In the genomic region with DNA sequence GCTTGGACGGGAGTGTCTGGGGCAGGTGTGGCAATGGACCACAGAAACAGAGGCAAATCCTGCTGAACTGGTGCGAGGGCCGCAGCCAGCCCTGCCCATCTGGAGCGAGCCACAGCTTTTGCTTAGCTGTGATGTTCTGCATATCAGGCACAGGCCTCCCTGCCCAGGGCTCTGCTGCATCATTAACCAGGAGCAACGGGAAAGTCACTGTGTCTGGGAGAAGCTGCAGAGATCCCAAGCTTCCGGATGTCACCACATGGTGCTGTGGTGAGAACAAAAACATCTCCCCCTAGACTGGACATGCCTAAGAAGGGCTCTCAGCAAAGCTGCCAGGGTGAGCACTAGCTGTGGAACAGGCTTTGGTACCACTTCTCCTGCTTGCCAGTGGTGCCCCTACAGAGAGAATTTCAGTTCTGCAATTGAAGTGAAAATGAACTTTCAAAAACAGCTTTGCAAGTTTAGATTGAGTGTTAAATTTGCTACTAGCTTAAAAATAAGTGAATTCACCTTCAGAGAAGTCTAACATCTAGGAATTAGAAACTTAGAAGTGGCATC, we compare ENCODE assay signal across 28 cellular contexts.
"Had no signal": no experiment of that assay in that cellular context is flagged by ENCODE, and none has a peak within 500 bp of the region (broad histone marks: within the 10 kb centered on the region; RNA-seq: fewer than 3 reads in every experiment).

No MANE protein-coding gene starts in this region.

- H3K4me3 ChIP-seq: adrenal gland, body of pancreas, esophagus squamous epithelium, heart right ventricle, left lung, lower lobe of right lung, right lobe of liver, stomach, tibial artery, upper lobe of right lung had no signal

- H3K27ac Mint-ChIP-seq: activated naive CD4-positive, alpha-beta T cell treated with anti-CD3 and anti-CD28 coated beads for 36 hours; activated naive CD8-positive, alpha-beta T cell treated with anti-CD3 and anti-CD28 coated beads for 36 hours; natural killer cell; progenitor cell of endocrine pancreas had no signal

- H3K9me3 Mint-ChIP-seq: activated naive CD4-positive, alpha-beta T cell treated with anti-CD3 and anti-CD28 coated beads for 36 hours; activated naive CD8-positive, alpha-beta T cell treated with anti-CD3 and anti-CD28 coated beads for 36 hours had no signal

- H3K27ac ChIP-seq: adrenal gland, body of pancreas, esophagus squamous epithelium, heart right ventricle, left lung, lower lobe of right lung, right lobe of liver, stomach, tibial artery, upper lobe of right lung, WERI-Rb-1 had no signal

- H3K27me3 ChIP-seq: adrenal gland, body of pancreas, right lobe of liver, upper lobe of right lung had no signal

- H3K4me3 Mint-ChIP-seq: activated naive CD4-positive, alpha-beta T cell treated with anti-CD3 and anti-CD28 coated beads for 36 hours; activated naive CD8-positive, alpha-beta T cell treated with anti-CD3 and anti-CD28 coated beads for 36 hours; natural killer cell had no signal

- H3K4me1 ChIP-seq: adrenal gland, body of pancreas, esophagus squamous epithelium, heart right ventricle, left lung, lower lobe of right lung, right lobe of liver, stomach, tibial artery, upper lobe of right lung had no signal

- H3K4me1 Mint-ChIP-seq: activated naive CD8-positive, alpha-beta T cell treated with anti-CD3 and anti-CD28 coated beads for 36 hours; natural killer cell had no signal

- ATAC-seq: activated CD4-positive, CD25-positive, alpha-beta regulatory T cell treated with anti-CD3 and anti-CD28 coated beads, Interleukin-2, amount 50 U/mL, for 24 hours; body of pancreas; heart right ventricle; left lung; lower lobe of right lung; natural killer cell; right lobe of liver; upper lobe of right lung had no signal

- DNase-seq: activated CD4-positive, alpha-beta T cell treated with anti-CD3 and anti-CD28 coated beads for 48 hours; activated CD4-positive, alpha-beta T cell treated with anti-CD3 and anti-CD28 coated beads, Interleukin-2, amount 50 U/mL, for 48 hours; activated CD8-positive, alpha-beta memory T cell treated with anti-CD3 and anti-CD28 coated beads for 24 hours; activated effector memory CD4-positive, alpha-beta T cell treated with Interleukin-2 at 50 U/mL for 16 hours; activated naive CD4-positive, alpha-beta T cell treated with anti-CD3 and anti-CD28 coated beads for 36 hours; activated naive CD8-positive, alpha-beta T cell treated with anti-CD3 and anti-CD28 coated beads for 36 hours; aorta; body of pancreas; dermis blood vessel endothelial cell; effector CD4-positive, alpha-beta T cell; esophagus squamous epithelium; foreskin melanocyte; heart right ventricle; kidney glomerular epithelial cell; left lung; lower lobe of right lung; mesenchymal stem cell; natural killer cell; right lobe of liver; stimulated activated CD4-positive, alpha-beta T cell treated with anti-CD3 and anti-CD28 coated beads, Interleukin-4, amount 100 ng/mL, for 1 hour; stomach; T-helper 9 cell; tibial artery; upper lobe of right lung; WERI-Rb-1 had no signal

- H3K36me3 ChIP-seq: adrenal gland, esophagus squamous epithelium, heart right ventricle, left lung, lower lobe of right lung, right lobe of liver, stomach, tibial artery, upper lobe of right lung, WERI-Rb-1 had no signal
